Comparison of ENCODE assay signal across 13 cellular contexts in the genomic region with DNA sequence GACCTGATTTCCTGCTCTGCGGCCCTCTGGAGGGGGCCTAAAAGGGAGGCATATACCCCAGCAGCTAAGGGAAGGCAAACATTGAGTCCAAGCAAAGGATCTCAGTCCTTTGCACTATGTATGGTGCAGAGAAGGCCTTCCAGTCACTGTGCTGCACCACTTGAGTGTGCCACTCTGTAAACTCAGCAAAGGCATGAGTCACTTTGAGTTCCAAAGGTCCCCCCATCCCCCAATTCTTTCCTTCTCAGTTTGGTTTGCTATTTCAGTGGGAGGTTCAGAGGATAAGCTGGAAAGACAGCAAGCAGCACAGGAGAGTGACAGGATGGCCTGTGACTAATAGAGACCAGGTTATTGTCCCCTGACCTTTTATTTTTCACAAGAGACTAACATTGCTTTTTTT.
DNase-seq lines count a peak whose midpoint lies in the region; ATAC-seq and TF ChIP-seq lines count a peak whose summit lies in the region.
"Had no signal": no experiment of that assay in that cellular context is flagged by ENCODE, and none has a peak within 500 bp of the region (broad histone marks: within the 10 kb centered on the region; RNA-seq: fewer than 3 reads in every experiment).

No MANE protein-coding gene starts in this region.

- H3K4me3 Mint-ChIP-seq in HFFc6: no peak overlapping the region

- CTCF ChIA-PET in AG04449 (lab: Yijun Ruan, JAX): interaction anchor here (1.2 to 1.7 kb wide), 3 partner anchors 16 to 224 kb away, joined by 3 to 7 read pairs (median 4); no protein-coding TSS in a partner anchor

- peaks cover 5% of the 10 kb centered on the region; the same call in 1 of the 2 replicates for H3K36me3 Mint-ChIP-seq in HFFc6 (ENCODE audit: low read depth)

- TF ChIP-seq CTCF in AG04449 (IDR thresholded peaks at IDR 0.05; ENCODE audit: insufficient read depth, low read length, missing control alignments) (no peak), HFFc6 (IDR thresholded peaks at IDR 0.05) (no peak)

- intact Hi-C loops in left colon (cut with DNase I, micrococcal nuclease): no loop called here

- DNase-seq in AG04449 (ENCODE audit: low read depth, low spot score): peak; percentile 4
- DNase-seq in HFFc6: peak; percentile 8
- peak; percentile 32 for DNase-seq in amniotic epithelial cell (ENCODE audit: low read depth)
- peak in 1 of 2 donors; percentile 46 for DNase-seq in left colon
- DNase-seq in HPDE6-E6E7 (ENCODE audit: extremely low spot score): no peak
- no peak for DNase-seq in DMS79 (lab: John Stamatoyannopoulos, UW)
- DNase-seq in hypothalamus (lab: John Stamatoyannopoulos, UW): no peak
- DNase-seq in superior temporal gyrus (ENCODE audit: extremely low spot score): no peak
- DNase-seq: activated gamma-delta T cell treated with Interleukin-2 at 50 U/mL for 16 hours, BE2C, NCI-H2081, ovary, WERI-Rb-1 had no signal

- H3K27ac Mint-ChIP-seq in HFFc6: no peak overlapping the region

- no peaks in the 10 kb centered on the region for H3K9me3 Mint-ChIP-seq in HFFc6

- no peak overlapping the region for H3K4me3 ChIP-seq in AG04449 (ENCODE audit: low read depth, low read length)
- H3K4me3 ChIP-seq: ovary had no signal

- ATAC-seq in left colon: peak; percentile 63

- H3K27me3 Mint-ChIP-seq in HFFc6 (ENCODE audit: insufficient read depth): peaks cover 18% of the 10 kb centered on the region

- H3K4me1 Mint-ChIP-seq in HFFc6 (ENCODE audit: low read depth): peaks cover 11% of the 10 kb centered on the region

- POLR2A ChIA-PET in AG04449 (lab: Yijun Ruan, JAX): no interaction called here

Comparison
In these comparisons a context has a peak if more than half of its experiments do, and no peak if none do; other contexts are left out.
1. DNase-seq: peak in AG04449 (single experiment), HFFc6 (single experiment) and amniotic epithelial cell (single experiment); none in HPDE6-E6E7 (single experiment), DMS79 (single experiment), hypothalamus (0 of 51) and superior temporal gyrus (single experiment).